Comparison of ENCODE assay signal across 9 cellular contexts in the genomic region with DNA sequence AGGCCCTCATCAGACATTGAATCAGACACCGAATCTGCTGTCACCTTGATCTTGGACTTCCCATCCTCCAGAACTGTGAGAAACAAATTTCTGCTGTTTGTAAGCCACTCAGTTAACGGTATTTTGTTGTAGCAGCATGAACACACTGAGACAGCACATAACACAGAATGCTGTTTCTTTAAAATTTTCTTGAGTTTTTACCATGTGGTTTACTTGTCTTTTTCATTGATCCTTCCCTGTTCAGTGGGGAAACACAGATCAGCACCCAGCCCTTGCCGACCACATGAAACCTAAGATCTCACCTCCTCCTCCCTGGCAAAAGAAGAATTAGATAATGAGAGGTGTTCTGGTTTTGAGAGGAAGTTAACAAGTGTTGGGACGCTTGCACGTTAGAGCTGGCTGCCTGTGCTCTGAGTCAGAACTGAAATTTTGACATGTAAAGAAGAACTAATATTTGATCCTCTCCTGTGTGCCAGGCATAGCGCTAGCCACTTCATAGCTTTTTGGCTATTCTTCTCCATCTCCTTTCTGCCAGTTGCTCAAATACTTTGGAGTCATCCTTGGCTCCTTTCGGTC.
DNase-seq lines count a peak whose midpoint lies in the region; ATAC-seq and TF ChIP-seq lines count a peak whose summit lies in the region.
"Had no signal": no experiment of that assay in that cellular context is flagged by ENCODE, and none has a peak within 500 bp of the region (broad histone marks: within the 10 kb centered on the region; RNA-seq: fewer than 3 reads in every experiment).

No MANE protein-coding gene starts in this region.

- no peaks in the 10 kb centered on the region for H3K9me3 ChIP-seq in T-helper 17 cell (ENCODE audit: control insufficient read depth, low read length, poor library complexity, severe bottlenecking)
- no peaks in the 10 kb centered on the region for H3K9me3 ChIP-seq in adrenal gland (replicated peaks in 1 of 3)
- H3K9me3 ChIP-seq: right atrium auricular region had no signal

- peaks cover 14% of the 10 kb centered on the region for H3K9me3 Mint-ChIP-seq in type B pancreatic cell

- no peak for TF ChIP-seq POLR2A in adrenal gland (IDR thresholded peaks at IDR 0.05)

- intact Hi-C loops in adrenal gland (cut with DNase I) = no loop called here

- TF ChIP-seq CTCF in type B pancreatic cell (conservative IDR thresholded peaks at IDR 0.05) (no peak), adrenal gland (IDR thresholded peaks at IDR 0.05) (no peak)

- peaks cover 12% of the 10 kb centered on the region for H3K36me3 Mint-ChIP-seq in T-helper 17 cell (ENCODE audit: low read depth)
- peaks cover 46% of the 10 kb centered on the region for H3K36me3 Mint-ChIP-seq in type B pancreatic cell

- H3K36me3 ChIP-seq in adrenal gland (replicated peaks in 1 of 2) = no peaks in the 10 kb centered on the region
- H3K36me3 ChIP-seq: right atrium auricular region had no signal

- WGBS in adrenal gland, 4 donors = 84 to 91% (median 85%) methylated on average over 7 of the region's 7 CpGs

- peaks cover 0 to 16% of the 10 kb centered on the region in 2 donors for H3K4me1 ChIP-seq in adrenal gland (replicated peaks in 1 of 2)

- H3K27me3 Mint-ChIP-seq in T-helper 17 cell = no peaks in the 10 kb centered on the region
- H3K27me3 Mint-ChIP-seq in type B pancreatic cell = no peaks in the 10 kb centered on the region

- H3K27ac ChIP-seq in adrenal gland = peak overlapping the region in 1 of 5 donors; percentile 7
- H3K27ac ChIP-seq: right atrium auricular region had no signal

- H3K27me3 ChIP-seq in adrenal gland = no peaks in the 10 kb centered on the region
- H3K27me3 ChIP-seq: right atrium auricular region had no signal

- ATAC-seq in T-helper 17 cell = peak; percentile 70

- H3K27ac Mint-ChIP-seq in T-helper 17 cell (peak overlapping the region; percentile 70), type B pancreatic cell (no peak overlapping the region)

- H3K4me1 Mint-ChIP-seq in T-helper 17 cell (peaks cover 53% of the 10 kb centered on the region), type B pancreatic cell (ENCODE audit: unreplicated experiment) (peaks cover 48% of the 10 kb centered on the region)

- H3K4me3 ChIP-seq in adrenal gland = no peak overlapping the region
- H3K4me3 ChIP-seq: right atrium auricular region had no signal

- H3K4me3 Mint-ChIP-seq in T-helper 17 cell (no peak overlapping the region), type B pancreatic cell (peak overlapping the region; percentile 16)

- DNase-seq in activated gamma-delta T cell treated with Interleukin-2 at 50 U/mL for 16 hours (peak; percentile 48), activated gamma-delta T cell (lab: John Stamatoyannopoulos, UW) (no peak), T-helper 17 cell (no peak), type B pancreatic cell (ENCODE audit: extremely low spot score, unreplicated experiment) (no peak), adrenal gland (no peak), NCI-H2196 treated with DMSO at 0.1 percent for 48 hours (lab: John Stamatoyannopoulos, UW; ENCODE audit: unreplicated experiment) (no peak), NCI-H1092 treated with DMSO at 0.1 percent for 48 hours (lab: John Stamatoyannopoulos, UW) (no peak)
- DNase-seq in effector CD4-positive, alpha-beta T cell = peak; percentile 9

Comparison
In these comparisons a context has a peak if more than half of its experiments do, and no peak if none do; other contexts are left out.
1. DNase-seq: peak in activated gamma-delta T cell treated with Interleukin-2 at 50 U/mL for 16 hours (single experiment) and effector CD4-positive, alpha-beta T cell (single experiment); none in activated gamma-delta T cell (single experiment), T-helper 17 cell (0 of 3), type B pancreatic cell (single experiment), adrenal gland (0 of 7), NCI-H2196 treated with DMSO at 0.1 percent for 48 hours (single experiment) and NCI-H1092 treated with DMSO at 0.1 percent for 48 hours (single experiment).